In the genomic region with DNA sequence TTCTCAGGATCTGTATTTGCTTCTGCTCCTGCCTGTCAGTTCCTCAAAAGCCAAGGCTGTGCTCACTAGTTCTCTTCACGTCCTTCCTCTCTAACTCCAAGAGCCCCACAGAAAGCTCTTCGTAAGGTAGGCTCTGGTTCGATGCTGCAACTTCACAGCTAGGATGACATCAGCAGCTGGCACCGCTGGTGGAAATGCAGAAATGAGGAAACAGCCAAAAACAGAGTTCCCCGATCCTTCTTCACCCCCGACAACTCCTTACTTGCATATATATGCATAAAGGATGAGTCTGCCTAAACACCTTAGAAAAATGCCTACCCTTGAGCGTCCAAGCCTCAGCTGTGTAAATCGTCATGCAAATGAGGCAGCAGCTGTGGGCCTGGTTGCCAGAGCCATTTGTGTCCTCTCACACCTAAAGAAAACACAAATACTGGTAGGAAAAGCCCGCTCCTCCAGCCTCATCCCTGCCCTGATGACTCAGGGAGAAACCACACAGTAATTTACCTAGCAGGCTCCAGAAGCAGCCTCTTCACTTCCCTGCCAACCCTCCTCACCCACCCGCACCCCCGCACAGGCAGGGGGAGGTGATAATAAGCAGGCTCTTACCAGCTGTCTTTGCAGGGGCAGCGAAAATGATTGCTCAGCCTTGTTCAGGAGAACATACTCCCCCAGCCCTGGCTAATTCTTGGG, we compare ENCODE assay signal across 10 cellular contexts. TPM values are rescaled to one million over a fixed set of nuclear protein-coding genes. Genes with fewer than 3 reads are reported as not detected.
A peak's percentile ranks its signal among the peaks of the same experiment; 100 is the strongest.
DNase-seq lines count a peak whose midpoint lies in the region; ATAC-seq and TF ChIP-seq lines count a peak whose summit lies in the region.
"Had no signal": no experiment of that assay in that cellular context is flagged by ENCODE, and none has a peak within 500 bp of the region (broad histone marks: within the 10 kb centered on the region; RNA-seq: fewer than 3 reads in every experiment).

No MANE protein-coding gene starts in this region.

- no TSS peak for BruUV-seq in PC-3 (replicated peaks; lab: Mats Ljungman, UMichigan)

- 46 to 63% methylated on average over 5 to 12 of the region's 12 CpGs for WGBS in endodermal cell (ENCODE audit: insufficient coverage in 1 of 2, insufficient read length in 1 of 2), 2 experiments

- peak overlapping the region; percentile 64 for H3K4me2 ChIP-seq in PC-3 (ENCODE audit: low read length)

- H3K36me3 ChIP-seq in PC-3 (ENCODE audit: low read depth, low read length) (no peaks in the 10 kb centered on the region), endodermal cell (ENCODE audit: control insufficient read depth, insufficient read depth, low read length) (no peaks in the 10 kb centered on the region)
- H3K36me3 ChIP-seq: vagina had no signal

- peak; percentile 9 to 35 for ATAC-seq in activated CD4-positive, CD25-positive, alpha-beta regulatory T cell treated with anti-CD3 and anti-CD28 coated beads, Interleukin-2, amount 50 U/mL, for 24 hours
- ATAC-seq in PC-3 (peak; percentile 71), naive B cell (ENCODE audit: low read depth in 2 of 2) (peak; percentile 83 to 88)

- H3K9me2 ChIP-seq in PC-3 (replicated peaks; ENCODE audit: low read length) = no peaks in the 10 kb centered on the region

- POLR2A ChIA-PET in PC-3 (lab: Charles Lee; ENCODE audit: unreplicated experiment) = interaction anchor here (0.6 kb wide), 1 partner anchor 194 kb away, joined by 5 read pairs; no protein-coding TSS in a partner anchor

- DNase-seq in activated CD4-positive, CD25-positive, alpha-beta regulatory T cell treated with anti-CD3 and anti-CD28 coated beads, Interleukin-2, amount 50 U/mL, for 72 hours = no peak
- DNase-seq in LoVo (ENCODE audit: low spot score) (peak; percentile 32), PC-3 (peak; percentile 91), endodermal cell (peak; percentile 84), naive B cell (peak; percentile 6), cerebellum (ENCODE audit: low spot score) (no peak), NCI-H1930 (lab: John Stamatoyannopoulos, UW) (no peak)

- TF ChIP-seq CTCF in PC-3 (conservative IDR thresholded peaks at IDR 0.05; ENCODE audit: low read depth, low read length) (no peak), endodermal cell (conservative IDR thresholded peaks at IDR 0.05) (no peak)

- peaks cover 38% of the 10 kb centered on the region for H3K4me1 ChIP-seq in PC-3 (ENCODE audit: insufficient read depth, low read length)
- peaks cover 33% of the 10 kb centered on the region for H3K4me1 ChIP-seq in endodermal cell (ENCODE audit: control insufficient read depth, insufficient read depth, low read length)

- no peak overlapping the region for H3K4me3 Mint-ChIP-seq in endodermal cell
- H3K4me3 Mint-ChIP-seq in naive B cell = no peak overlapping the region

- H3K27ac Mint-ChIP-seq in endodermal cell (peak overlapping the region; percentile 71), naive B cell (peak overlapping the region in 2 of 6 donors; percentile 56 to 61)

- no peaks in the 10 kb centered on the region for H3K79me2 ChIP-seq in PC-3 (ENCODE audit: low read length)

- H3K27ac ChIP-seq in PC-3 (ENCODE audit: low read length) = peak overlapping the region; percentile 1; the same call in 1 of the 2 replicates
- H3K27ac ChIP-seq in endodermal cell (ENCODE audit: low read depth, low read length) = no peak overlapping the region
- H3K27ac ChIP-seq: SK-N-MC, vagina had no signal

- H3K36me3 Mint-ChIP-seq in endodermal cell (ENCODE audit: low read depth) (no peaks in the 10 kb centered on the region), naive B cell (no peaks in the 10 kb centered on the region)

- H3K27me3 Mint-ChIP-seq in endodermal cell (ENCODE audit: insufficient read depth) = peaks cover 3% of the 10 kb centered on the region
- peaks cover 26 to 37% (median 27%) of the 10 kb centered on the region in 3 donors for H3K27me3 Mint-ChIP-seq in naive B cell

- H3K4me3 ChIP-seq in PC-3 (ENCODE audit: low read length) (no peak overlapping the region), endodermal cell (ENCODE audit: low read length) (no peak overlapping the region)
- H3K4me3 ChIP-seq: SK-N-MC, vagina had no signal

- intact Hi-C loops in PC-3 (cut with micrococcal nuclease) = loop anchor here (2.0 kb wide), 1 partner anchor 31 kb away; no protein-coding TSS in a partner anchor

- CTCF ChIA-PET in PC-3 (lab: Charles Lee) = no interaction called here

- H3F3A ChIP-seq in PC-3 (ENCODE audit: low read length, unreplicated experiment) = no peaks in the 10 kb centered on the region

- H3K4me1 Mint-ChIP-seq in endodermal cell = peaks cover 37% of the 10 kb centered on the region
- H3K4me1 Mint-ChIP-seq in naive B cell = peaks cover 7 to 13% (median 12%) of the 10 kb centered on the region in 3 donors

- H3K9me3 ChIP-seq in PC-3 (ENCODE audit: low read length) = no peaks in the 10 kb centered on the region
- H3K9me3 ChIP-seq in endodermal cell (ENCODE audit: control insufficient read depth, low read length) = no peaks in the 10 kb centered on the region
- H3K9me3 ChIP-seq: vagina had no signal

- no peaks in the 10 kb centered on the region for H4K20me1 ChIP-seq in PC-3 (ENCODE audit: low read length)

- H3K9me3 Mint-ChIP-seq in endodermal cell (no peaks in the 10 kb centered on the region), naive B cell (no peaks in the 10 kb centered on the region)

- H3K9ac ChIP-seq in PC-3 (ENCODE audit: low read length) (no peak overlapping the region), endodermal cell (ENCODE audit: extremely low read depth, low read length, poor library complexity, severe bottlenecking) (no peak overlapping the region)

- H3K27me3 ChIP-seq in PC-3 (ENCODE audit: low read length) = no peaks in the 10 kb centered on the region
- no peaks in the 10 kb centered on the region for H3K27me3 ChIP-seq in endodermal cell (ENCODE audit: control insufficient read depth, insufficient read depth, low read length, poor library complexity, severe bottlenecking)
- H3K27me3 ChIP-seq: vagina had no signal

- peak overlapping the region; percentile 8 for H2AFZ ChIP-seq in PC-3 (ENCODE audit: low read length)

RNA-seq across cellular contexts. Expression of a gene that starts 28.2 kb away (rescaled TPM):
- 4.3 and 5.5 TPM in 2 replicates for total RNA-seq in PC-3 (2014; rRNA removed)
- 1 to 10 TPM; 1.5 to 4.0 TPM for total RNA-seq in endodermal cell
- 1.1 TPM for polyA plus RNA-seq in endodermal cell (2013, experiment 1 of 2)
- polyA plus RNA-seq in endodermal cell (2013, experiment 2 of 2) = 0.70 TPM
- polyA plus RNA-seq in naive B cell (ENCODE audit: low read depth in 6 of 6) = not detected
- 0.91 TPM for total RNA-seq in cerebellum

Comparison
In these comparisons a context has a peak if more than half of its experiments do, and no peak if none do; other contexts are left out.
1. ATAC-seq: peak in every context shown above with its lines; median percentile 86 in naive B cell; 71 in PC-3; 22 in activated CD4-positive, CD25-positive, alpha-beta regulatory T cell treated with anti-CD3 and anti-CD28 coated beads, Interleukin-2, amount 50 U/mL, for 24 hours.
2. DNase-seq: peak in LoVo (single experiment), PC-3 (single experiment), endodermal cell (single experiment) and naive B cell (single experiment); none in activated CD4-positive, CD25-positive, alpha-beta regulatory T cell treated with anti-CD3 and anti-CD28 coated beads, Interleukin-2, amount 50 U/mL, for 72 hours (single experiment), cerebellum (single experiment) and NCI-H1930 (0 of 2).